In the genomic region with DNA sequence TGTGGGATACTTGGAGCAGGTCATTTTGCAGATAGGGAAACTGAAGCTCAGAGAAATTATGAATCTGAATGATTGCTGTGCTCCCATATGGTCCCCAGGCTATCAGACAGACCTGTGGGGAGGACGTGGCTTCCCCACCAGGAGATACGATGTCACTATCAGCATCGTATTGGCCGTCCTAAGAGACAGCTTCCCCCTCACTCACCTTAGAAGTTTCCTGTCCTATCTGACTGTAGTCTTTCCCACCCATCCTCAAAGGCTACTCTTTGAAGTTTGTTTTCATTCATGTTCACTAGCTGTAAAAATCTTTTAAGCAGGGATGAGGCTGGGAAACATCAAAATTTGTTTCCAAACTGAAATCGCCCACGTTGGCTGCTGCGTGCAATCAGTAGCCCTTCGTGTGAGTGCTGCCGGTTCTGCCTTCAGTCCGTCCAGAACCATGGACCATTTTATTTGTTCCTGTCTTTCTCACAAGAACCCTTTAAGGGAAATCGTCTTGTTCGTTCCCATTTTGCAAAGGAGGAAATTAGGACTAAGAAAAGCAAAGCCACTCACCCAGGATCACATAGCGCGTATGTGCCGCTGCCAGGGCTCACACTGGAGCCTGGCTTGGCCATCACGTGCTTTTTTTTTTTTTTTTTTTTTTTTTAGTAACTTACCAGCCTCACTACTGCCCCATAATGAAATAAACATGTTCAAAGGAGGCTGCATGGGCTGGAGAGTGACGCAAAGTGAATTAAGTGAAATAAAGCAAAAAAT, we compare ENCODE assay signal across 8 cellular contexts. TPM values are rescaled to one million over a fixed set of nuclear protein-coding genes. Genes with fewer than 3 reads are reported as not detected.
DNase-seq lines count a peak whose midpoint lies in the region; ATAC-seq and TF ChIP-seq lines count a peak whose summit lies in the region.

No MANE protein-coding gene starts in this region.

- H3K36me3 ChIP-seq in A673 (ENCODE audit: insufficient read depth, low read length, poor library complexity, severe bottlenecking) (no peaks in the 10 kb centered on the region), HCT116 (ENCODE audit: control insufficient read depth in 1 of 2, insufficient read depth in 2 of 2, low read length in 2 of 2) (no peaks in the 10 kb centered on the region)

- no peaks in the 10 kb centered on the region for H3K27me3 Mint-ChIP-seq in activated T-helper 1 cell treated with anti-CD3 and anti-CD28 coated beads, Interleukin-12 subunit alpha, Interleukin-12 subunit beta, Interleukin-2, Interleukin-4 antibody, amounts not matched to agents 30 ng/mL and 10 ng/mL and 1 ng/mL, durations not matched to agents 14 hours and 24 hours and 36 hours (ENCODE audit: insufficient read depth)

- H3K9me2 ChIP-seq in HCT116 (ENCODE audit: insufficient read depth) = no peaks in the 10 kb centered on the region

- peaks cover 5% of the 10 kb centered on the region for H3K36me3 Mint-ChIP-seq in activated T-helper 1 cell treated with anti-CD3 and anti-CD28 coated beads, Interleukin-12 subunit alpha, Interleukin-12 subunit beta, Interleukin-2, Interleukin-4 antibody, amounts not matched to agents 30 ng/mL and 10 ng/mL and 1 ng/mL, durations not matched to agents 14 hours and 24 hours and 36 hours (ENCODE audit: low read depth)

- ATAC-seq in HCT116 (no peak), left cardiac atrium (peak; percentile 15 to 42), HG03095 (IDR thresholded peaks at IDR 0.05; ENCODE audit: unreplicated experiment) (no peak), HG02852 (IDR thresholded peaks at IDR 0.05; ENCODE audit: unreplicated experiment) (no peak), HG03432 (IDR thresholded peaks at IDR 0.05; ENCODE audit: unreplicated experiment) (no peak)

- H3K4me3 Mint-ChIP-seq in activated T-helper 1 cell treated with anti-CD3 and anti-CD28 coated beads, Interleukin-12 subunit alpha, Interleukin-12 subunit beta, Interleukin-2, Interleukin-4 antibody, amounts not matched to agents 30 ng/mL and 10 ng/mL and 1 ng/mL, durations not matched to agents 14 hours and 24 hours and 36 hours = peak overlapping the region; percentile 98

- CTCF ChIA-PET in A673 (lab: Charles Lee) (interaction anchor here (0.6 kb wide), 1 partner anchor 90 kb away, joined by 3 read pairs; no protein-coding TSS in a partner anchor), HCT116 (lab: Charles Lee) (no interaction called here)

- TF ChIP-seq CTCF in A673 (conservative IDR thresholded peaks at IDR 0.05; ENCODE audit: low read depth, low read length) (no peak), HCT116 (IDR thresholded peaks at IDR 0.05 in 2 of 3, conservative IDR thresholded peaks at IDR 0.05 in 1 of 3; ENCODE audit: borderline replicate concordance in 1 of 3, insufficient read depth in 1 of 3, low read depth in 2 of 3, low read length in 2 of 3) (no peak), retinal pigment epithelial cell (conservative IDR thresholded peaks at IDR 0.05; ENCODE audit: low read depth, low read length) (no peak)

- H3K27ac ChIP-seq in A673 (ENCODE audit: low read depth, low read length, poor library complexity, severe bottlenecking) (peak overlapping the region; percentile 88), HCT116 (ENCODE audit: low read depth, low read length) (no peak overlapping the region)

- no peaks in the 10 kb centered on the region for H4K20me1 ChIP-seq in HCT116 (ENCODE audit: insufficient read depth)

- intact Hi-C loops in A673 (cut with micrococcal nuclease; ENCODE audit: unreplicated experiment) (no loop called here), HCT116 (cut with micrococcal nuclease) (loop anchor here (2.0 kb wide), 1 partner anchor 15 kb away; no protein-coding TSS in a partner anchor), left cardiac atrium (cut with DNase I) (no loop called here)
- intact Hi-C loops in activated T-helper 1 cell treated with anti-CD3 and anti-CD28 coated beads, Interleukin-12 subunit alpha, Interleukin-12 subunit beta, Interleukin-2, Interleukin-4 antibody, amounts not matched to agents 30 ng/mL and 10 ng/mL and 1 ng/mL, durations not matched to agents 14 hours and 24 hours and 36 hours (cut with micrococcal nuclease) = loop anchor here (1.0 to 5.0 kb wide), 3 partner anchors 45 to 90 kb away; no protein-coding TSS in a partner anchor

- no peaks in the 10 kb centered on the region for H3K79me2 ChIP-seq in HCT116 (ENCODE audit: insufficient read depth, low read length)

- H3K9ac ChIP-seq in HCT116 (ENCODE audit: low read length) = no peak overlapping the region

- TF ChIP-seq RAD21 in HCT116 (IDR thresholded peaks at IDR 0.05; ENCODE audit: low read depth) = no peak

- H2AFZ ChIP-seq in HCT116 (ENCODE audit: low read depth, low read length, poor library complexity, severe bottlenecking) = no peak overlapping the region

- POLR2A ChIA-PET in A673 (lab: Charles Lee; ENCODE audit: low non-redundant PET) (no interaction called here), HCT116 (lab: Charles Lee) (no interaction called here)

- H3K4me1 Mint-ChIP-seq in activated T-helper 1 cell treated with anti-CD3 and anti-CD28 coated beads, Interleukin-12 subunit alpha, Interleukin-12 subunit beta, Interleukin-2, Interleukin-4 antibody, amounts not matched to agents 30 ng/mL and 10 ng/mL and 1 ng/mL, durations not matched to agents 14 hours and 24 hours and 36 hours (ENCODE audit: low read depth) = peaks cover 40% of the 10 kb centered on the region

- H3K9me3 ChIP-seq in A673 (ENCODE audit: low read depth, low read length, poor library complexity, severe bottlenecking) = no peaks in the 10 kb centered on the region
- no peaks in the 10 kb centered on the region for H3K9me3 ChIP-seq in HCT116 (ENCODE audit: control insufficient read depth in 1 of 2, insufficient read depth in 1 of 2, low read depth in 1 of 2, low read length in 2 of 2)

- H3K27me3 ChIP-seq in A673 (replicated peaks; ENCODE audit: insufficient read depth, low read depth, low read length, poor library complexity) (no peaks in the 10 kb centered on the region), HCT116 (ENCODE audit: insufficient read depth, low read length) (no peaks in the 10 kb centered on the region)

- peak overlapping the region; percentile 94 for H3K27ac Mint-ChIP-seq in activated T-helper 1 cell treated with anti-CD3 and anti-CD28 coated beads, Interleukin-12 subunit alpha, Interleukin-12 subunit beta, Interleukin-2, Interleukin-4 antibody, amounts not matched to agents 30 ng/mL and 10 ng/mL and 1 ng/mL, durations not matched to agents 14 hours and 24 hours and 36 hours

- RAD21 ChIA-PET in HCT116 (lab: Charles Lee; ENCODE audit: low non-redundant PET in 1 of 2, low total read pairs in 2 of 2, uncharacterized antibody in 2 of 2, unreplicated experiment in 2 of 2) = no interaction called here

- peak overlapping the region; percentile 56; the same call in 1 of the 2 replicates for H3K4me2 ChIP-seq in HCT116 (ENCODE audit: low read length)

- TF ChIP-seq POLR2A in HCT116 (IDR thresholded peaks at IDR 0.05; ENCODE audit: borderline replicate concordance, extremely low read depth, insufficient read depth, insufficient read length) = no peak

- peaks cover 40% of the 10 kb centered on the region for H3K4me1 ChIP-seq in A673 (ENCODE audit: insufficient read depth, low read length, poor library complexity, severe bottlenecking)
- peaks cover 13 to 29% of the 10 kb centered on the region in 2 experiments for H3K4me1 ChIP-seq in HCT116 (ENCODE audit: control insufficient read depth in 1 of 2, insufficient read depth in 2 of 2, low read length in 2 of 2)

- DNase-seq in A673 (ENCODE audit: low spot score) (no peak), HCT116 (ENCODE audit: low read depth, low spot score) (no peak), left cardiac atrium (no peak), retinal pigment epithelial cell (ENCODE audit: low read depth) (no peak)
- no peak for DNase-seq in activated T-helper 1 cell treated with anti-CD3 and anti-CD28 coated beads, Interleukin-12 subunit alpha, Interleukin-12 subunit beta, Interleukin-2, Interleukin-4 antibody, amounts not matched to agents 30 ng/mL and 10 ng/mL and 1 ng/mL, durations not matched to agents 14 hours and 24 hours and 36 hours (ENCODE audit: low spot score)

- H3K9me3 Mint-ChIP-seq in activated T-helper 1 cell treated with anti-CD3 and anti-CD28 coated beads, Interleukin-12 subunit alpha, Interleukin-12 subunit beta, Interleukin-2, Interleukin-4 antibody, amounts not matched to agents 30 ng/mL and 10 ng/mL and 1 ng/mL, durations not matched to agents 14 hours and 24 hours and 36 hours = no peaks in the 10 kb centered on the region

- H3K4me3 ChIP-seq in A673 (ENCODE audit: low read depth, low read length, poor library complexity, severe bottlenecking) (peak overlapping the region; percentile 80), HCT116 (replicated peaks in 1 of 2; ENCODE audit: low read depth in 1 of 2, low read length in 2 of 2) (no peak overlapping the region), retinal pigment epithelial cell (ENCODE audit: low read length) (peak overlapping the region; percentile 69)

- no TSS peak for BruUV-seq in A673 (replicated peaks; lab: Mats Ljungman, UMichigan)
- BruUV-seq in HCT116 (replicated peaks; lab: Mats Ljungman, UMichigan) = no TSS peak

TF ChIP-seq in HCT116, 20 proteins besides CTCF, POLR2A, EP300 and RAD21:
- TF ChIP-seq TCF7L2 (IDR thresholded peaks at IDR 0.05; ENCODE audit: borderline replicate concordance, extremely low read depth, insufficient read depth, insufficient read length) = no peak
- no peak for TF ChIP-seq EZH2 (IDR thresholded peaks at IDR 0.05)
- TF ChIP-seq, protein P1, sequence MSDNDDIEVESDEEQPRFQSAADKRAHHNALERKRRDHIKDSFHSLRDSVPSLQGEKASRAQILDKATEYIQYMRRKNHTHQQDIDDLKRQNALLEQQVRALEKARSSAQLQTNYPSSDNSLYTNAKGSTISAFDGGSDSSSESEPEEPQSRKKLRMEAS (IDR thresholded peaks at IDR 0.05) = no peak
- TF ChIP-seq YY1 (IDR thresholded peaks at IDR 0.05; ENCODE audit: extremely low read depth, insufficient replicate concordance, low read depth, low read length) = no peak
- TF ChIP-seq SIN3A (IDR thresholded peaks at IDR 0.05; ENCODE audit: low read depth) = no peak
- TF ChIP-seq FOSL1 (IDR thresholded peaks at IDR 0.05; ENCODE audit: low read depth) = no peak
- TF ChIP-seq POLR2AphosphoS5 (IDR thresholded peaks at IDR 0.05; ENCODE audit: low read depth, low read length) = no peak

RNA-seq across cellular contexts. Expression of a gene that starts 1.0 kb away (rescaled TPM):
- total RNA-seq in A673 (2021) (49.3 and 52.5 TPM in 2 replicates), HCT116 (2021; ENCODE audit: unreplicated experiment) (36.7 TPM), left cardiac atrium (10 to 100 TPM; 11.2 to 14.7 TPM)
- 23.7 and 28.4 TPM in 2 replicates for polyA plus RNA-seq in HCT116 (2012)
- total RNA-seq in activated T-helper 1 cell treated with anti-CD3 and anti-CD28 coated beads, Interleukin-12 subunit alpha, Interleukin-12 subunit beta, Interleukin-2, Interleukin-4 antibody, amounts not matched to agents 30 ng/mL and 10 ng/mL and 1 ng/mL, durations not matched to agents 14 hours and 24 hours and 36 hours = 58.1 and 60.1 TPM in 2 replicates

RNA-seq across cellular contexts. Expression of a gene that starts 44.5 kb away (rescaled TPM):
- total RNA-seq in A673 (2021) (25.6 and 28.2 TPM in 2 replicates), HCT116 (2021; ENCODE audit: unreplicated experiment) (20.2 TPM), left cardiac atrium (10 to 100 TPM; 11.7 to 12.9 TPM)
- 23.7 and 26.7 TPM in 2 replicates for polyA plus RNA-seq in HCT116 (2012)
- total RNA-seq in activated T-helper 1 cell treated with anti-CD3 and anti-CD28 coated beads, Interleukin-12 subunit alpha, Interleukin-12 subunit beta, Interleukin-2, Interleukin-4 antibody, amounts not matched to agents 30 ng/mL and 10 ng/mL and 1 ng/mL, durations not matched to agents 14 hours and 24 hours and 36 hours = 61.5 and 67.0 TPM in 2 replicates

Comparison
In these comparisons a context has a peak if more than half of its experiments do, and no peak if none do; other contexts are left out.
1. H3K4me3 ChIP-seq: peak in A673 (single experiment) and retinal pigment epithelial cell (single experiment); none in HCT116 (0 of 2).
2. ATAC-seq: peak in left cardiac atrium (2 of 2); none in HCT116 (single experiment), HG03095 (single experiment), HG02852 (single experiment) and HG03432 (single experiment).
3. intact Hi-C loops: an anchor here in HCT116 (2.0 kb wide) and activated T-helper 1 cell treated with anti-CD3 and anti-CD28 coated beads, Interleukin-12 subunit alpha, Interleukin-12 subunit beta, Interleukin-2, Interleukin-4 antibody, amounts not matched to agents 30 ng/mL and 10 ng/mL and 1 ng/mL, durations not matched to agents 14 hours and 24 hours and 36 hours (1.0 to 5.0 kb wide); none called in A673 and left cardiac atrium.